Comparison of ENCODE assay signal across 36 cellular contexts in genomic region chr6:128990915-128991314, GRCh38.
"Had no signal": no experiment of that assay in that cellular context is flagged by ENCODE, and none has a peak within 500 bp of the region (broad histone marks: within the 10 kb centered on the region; RNA-seq: fewer than 3 reads in every experiment).

No MANE protein-coding gene starts in this region.

- H3K4me3 ChIP-seq: MG63 had no signal

- H3K36me3 ChIP-seq: MG63 had no signal

- DNase-seq: Kasumi-1, MG63, MM.1S, MV-4-11, NCI-H1048, NCI-H1092, NCI-H1092 treated with DMSO at 0.1 percent for 48 hours, NCI-H1105, NCI-H1105 treated with DMSO at 0.1 percent for 48 hours, NCI-H1417, NCI-H1417 treated with DMSO at 0.1 percent for 48 hours, NCI-H1436, NCI-H1436 treated with DMSO at 0.1 percent for 48 hours, NCI-H146, NCI-H1694, NCI-H1694 treated with DMSO at 0.1 percent for 48 hours, NCI-H187, NCI-H187 treated with DMSO at 0.1 percent for 48 hours, NCI-H1930, NCI-H2029, NCI-H2029 treated with DMSO at 0.1 percent for 48 hours, NCI-H2081, NCI-H2081 treated with DMSO at 0.1 percent for 48 hours, NCI-H2107, NCI-H2171, NCI-H2171 treated with DMSO at 0.1 percent for 48 hours, NCI-H2227 treated with DMSO at 0.1 percent for 48 hours, NCI-H226, NCI-H345, NCI-H446, NCI-H446 treated with DMSO at 0.1 percent for 48 hours, NCI-H510A, NCI-H510A treated with DMSO at 0.1 percent for 48 hours, NCI-H524, NCI-H524 treated with DMSO at 0.1 percent for 48 hours, NCI-H526 had no signal

- H3K27me3 ChIP-seq: MG63 had no signal

- H3K9me3 ChIP-seq: MG63 had no signal
